ENCODE assay signal across 1 cellular context in genomic region chr22:19488884-19489843, GRCh38.
A peak's percentile ranks its signal among the peaks of the same experiment; 100 is the strongest.
TF ChIP-seq lines count a peak whose summit lies in the region.

No MANE protein-coding gene starts in this region.

TF ChIP-seq in K562, 482 proteins besides CTCF, POLR2A, EP300 and RAD21 (continues in another document):
- TF ChIP-seq MYC (IDR thresholded peaks at IDR 0.05; ENCODE audit: low read depth, low read length) (no peak), MYC (CRISPR knock-in tag; IDR thresholded peaks at IDR 0.05; ENCODE audit: borderline replicate concordance, low read depth) (no peak), KDM2B (CRISPR knock-in tag; IDR thresholded peaks at IDR 0.05) (no peak), ID3 (CRISPR knock-in tag; IDR thresholded peaks at IDR 0.05) (no peak), ID3 (tag; IDR thresholded peaks at IDR 0.05) (no peak), SMAD1 (IDR thresholded peaks at IDR 0.05; ENCODE audit: low read depth, low read length, partially characterized antibody) (peak; percentile 28), SRF (CRISPR knock-in tag; IDR thresholded peaks at IDR 0.05) (peak in 1 of 2 experiments; percentile 96; a peak in 2 of 4 replicates), ARID2 (IDR thresholded peaks at IDR 0.05) (no peak), RBFOX2 (IDR thresholded peaks at IDR 0.05; ENCODE audit: low read depth, low read length) (peak; percentile 43), MIER1 (IDR thresholded peaks at IDR 0.05; ENCODE audit: low read depth) (no peak), KLF13 (tag; IDR thresholded peaks at IDR 0.05; ENCODE audit: borderline replicate concordance, low read depth) (no peak), ZNF165 (CRISPR knock-in tag; IDR thresholded peaks at IDR 0.05; ENCODE audit: borderline replicate concordance) (no peak), ZNF518B (CRISPR knock-in tag; IDR thresholded peaks at IDR 0.05) (no peak), NCOA4 (IDR thresholded peaks at IDR 0.05; ENCODE audit: partially characterized antibody) (no peak), TOE1 (IDR thresholded peaks at IDR 0.05; ENCODE audit: borderline replicate concordance) (no peak), TOE1 (CRISPR knock-in tag; IDR thresholded peaks at IDR 0.05; ENCODE audit: borderline replicate concordance, low read depth) (0 out of 2 replicates have a peak, but pooled peaks have one; percentile 48), ZNF444 (CRISPR knock-in tag; IDR thresholded peaks at IDR 0.05) (no peak), HNRNPH1 (optimal IDR thresholded peaks at IDR 0.05; ENCODE audit: low read depth, low read length) (no peak), PRMT5 (CRISPR knock-in tag; IDR thresholded peaks at IDR 0.05) (no peak), ZNF586 (CRISPR knock-in tag; conservative IDR thresholded peaks at IDR 0.05) (no peak), RBM22 (IDR thresholded peaks at IDR 0.05; ENCODE audit: low read depth, low read length, poor library complexity, severe bottlenecking) (no peak), ZBTB1 (CRISPR knock-in tag; IDR thresholded peaks at IDR 0.05; ENCODE audit: borderline replicate concordance, low read depth) (no peak; the same call in 1 of the 2 replicates), ZNF696 (CRISPR knock-in tag; conservative IDR thresholded peaks at IDR 0.05) (no peak), GTF2B (IDR thresholded peaks at IDR 0.05; ENCODE audit: extremely low read depth, insufficient read length) (no peak), NCOR1 (IDR thresholded peaks at IDR 0.05) (no peak), FUS (optimal IDR thresholded peaks at IDR 0.05; ENCODE audit: low read depth, low read length) (no peak), MTA2 (IDR thresholded peaks at IDR 0.05; ENCODE audit: low read depth) (no peak), TAF1 (IDR thresholded peaks at IDR 0.05; ENCODE audit: control insufficient read depth, extremely low read depth, insufficient read depth, low read length, severe bottlenecking) (no peak), ADNP (tag; IDR thresholded peaks at IDR 0.05) (no peak), SNIP1 (IDR thresholded peaks at IDR 0.05; ENCODE audit: low read depth) (no peak), NONO (IDR thresholded peaks at IDR 0.05; ENCODE audit: low read depth in 2 of 2, low read length in 1 of 2) (no peak), ZNF384 (IDR thresholded peaks at IDR 0.05; ENCODE audit: low read depth, low read length) (peak; percentile 97), SLC30A9 (CRISPR knock-in tag; IDR thresholded peaks at IDR 0.05) (no peak), ZNF239 (CRISPR knock-in tag; IDR thresholded peaks at IDR 0.05) (no peak), POLR2G (IDR thresholded peaks at IDR 0.05; ENCODE audit: low read depth, low read length) (peak; percentile 34; the same call in 1 of the 2 replicates), ZNF644 (tag; IDR thresholded peaks at IDR 0.05; ENCODE audit: low read depth) (no peak), CGGBP1 (CRISPR knock-in tag; IDR thresholded peaks at IDR 0.05) (no peak), IRF2 (CRISPR knock-in tag; IDR thresholded peaks at IDR 0.05) (no peak), BDP1 (IDR thresholded peaks at IDR 0.05; ENCODE audit: insufficient read depth, insufficient read length) (no peak), ZC3H4 (CRISPR knock-in tag; IDR thresholded peaks at IDR 0.05; ENCODE audit: borderline replicate concordance) (no peak), SIN3B (IDR thresholded peaks at IDR 0.05; ENCODE audit: low read depth) (no peak), HDAC2 (IDR thresholded peaks at IDR 0.05) (no peak), SREBF2 (CRISPR knock-in tag; IDR thresholded peaks at IDR 0.05) (no peak), RFX7 (CRISPR knock-in tag; IDR thresholded peaks at IDR 0.05) (peak; percentile 48; the same call in 1 of the 2 replicates), ZNF764 (CRISPR knock-in tag; IDR thresholded peaks at IDR 0.05; ENCODE audit: low read depth) (0 out of 2 replicates have a peak, but pooled peaks have one; percentile 64), ZBTB49 (CRISPR knock-in tag; IDR thresholded peaks at IDR 0.05; ENCODE audit: borderline replicate concordance) (no peak), FOXK1 (CRISPR knock-in tag; IDR thresholded peaks at IDR 0.05; ENCODE audit: borderline replicate concordance) (0 out of 2 replicates have a peak, but pooled peaks have one; percentile 67), KLF16 (IDR thresholded peaks at IDR 0.05) (0 out of 2 replicates have a peak, but pooled peaks have one; percentile 4), ZNF23 (CRISPR knock-in tag; IDR thresholded peaks at IDR 0.05) (peak; percentile 49; the same call in 1 of the 2 replicates), ZNF280A (IDR thresholded peaks at IDR 0.05; ENCODE audit: low read depth, partially characterized antibody) (no peak), HDGF (IDR thresholded peaks at IDR 0.05) (no peak), ZNF740 (CRISPR knock-in tag; IDR thresholded peaks at IDR 0.05) (no peak), ZNF740 (tag; IDR thresholded peaks at IDR 0.05) (peak in 1 of 2 experiments; percentile 56; a peak in 1 of 4 replicates), ZNF76 (CRISPR knock-in tag; IDR thresholded peaks at IDR 0.05; ENCODE audit: borderline replicate concordance) (no peak), CREB5 (CRISPR knock-in tag; IDR thresholded peaks at IDR 0.05) (no peak), NCOA6 (IDR thresholded peaks at IDR 0.05) (no peak), POLR3G (IDR thresholded peaks at IDR 0.05; ENCODE audit: extremely low read depth, insufficient read length, insufficient replicate concordance) (no peak), SRSF3 (IDR thresholded peaks at IDR 0.05; ENCODE audit: insufficient read depth, low read length) (no peak), TSHZ1 (CRISPR knock-in tag; IDR thresholded peaks at IDR 0.05) (no peak)
